ENCODE assay signal across 8 cellular contexts in the genomic region with DNA sequence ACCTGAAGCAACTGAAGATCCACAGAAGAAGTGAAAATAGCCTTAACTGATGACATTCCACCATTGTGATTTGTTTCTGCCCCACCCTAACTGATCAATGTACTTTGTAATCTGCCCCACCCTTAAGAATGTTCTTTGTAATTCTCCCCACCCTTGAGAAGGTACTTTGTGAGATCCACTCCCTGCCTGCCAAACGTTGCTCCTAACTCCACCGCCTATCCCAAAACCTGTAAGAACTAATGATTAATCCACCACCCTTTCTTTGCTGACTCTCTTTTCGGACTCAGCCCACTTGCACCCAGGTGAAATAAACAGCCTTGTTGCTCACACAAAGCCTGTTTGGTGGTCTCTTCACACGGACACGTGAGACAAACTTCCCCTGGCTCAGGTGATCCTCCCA. TPM values are rescaled to one million over a fixed set of nuclear protein-coding genes. Genes with fewer than 3 reads are reported as not detected.
"Had no signal": no experiment of that assay in that cellular context is flagged by ENCODE, and none has a peak within 500 bp of the region (broad histone marks: within the 10 kb centered on the region; RNA-seq: fewer than 3 reads in every experiment).

No MANE protein-coding gene starts in this region.

RNA-seq across cellular contexts. Expression of gene CDH16, which starts 22.0 kb away (rescaled TPM):
- total RNA-seq: dermis microvascular lymphatic vessel endothelial cell, endodermal cell, endothelial cell of umbilical vein, left ventricle myocardium inferior, natural killer cell, posterior vena cava, smooth muscle cell had no signal
- polyA plus RNA-seq: endothelial cell of umbilical vein, ovary, smooth muscle cell had no signal
